ENCODE assay signal across 8 cellular contexts in genomic region chr16:66515543-66516171, GRCh38. TPM values are rescaled to one million over a fixed set of nuclear protein-coding genes. Genes with fewer than 3 reads are reported as not detected.
DNase-seq lines count a peak whose midpoint lies in the region; ATAC-seq, FAIRE-seq and TF ChIP-seq lines count a peak whose summit lies in the region.

No MANE protein-coding gene starts in this region.

- no peaks in the 10 kb centered on the region for H4K20me1 ChIP-seq in BLaER1 treated with 17β-estradiol and CSF1 and Interleukin-3, amounts not matched to agents 10 nM and 100 nM
- no peaks in the 10 kb centered on the region for H4K20me1 ChIP-seq in keratinocyte (ENCODE audit: control insufficient read depth, extremely low read depth, insufficient read depth, low read length)

- peak overlapping the region; percentile 68 to 100 (median 99) for H3K27ac ChIP-seq in BLaER1 treated with 17β-estradiol and CSF1 and Interleukin-3, amounts not matched to agents 10 nM and 100 nM
- no peak overlapping the region for H3K27ac ChIP-seq in keratinocyte (ENCODE audit: control insufficient read depth, insufficient read depth, low read length)
- peak overlapping the region; percentile 98 for H3K27ac ChIP-seq in temporal lobe (ENCODE audit: low read depth, low read length)

- H2AFZ ChIP-seq in keratinocyte (ENCODE audit: control insufficient read depth, low read length) = no peak overlapping the region

- no peaks in the 10 kb centered on the region for H3K79me2 ChIP-seq in keratinocyte (ENCODE audit: control insufficient read depth, insufficient read depth, low read length)

- no peaks in the 10 kb centered on the region for H3K27me3 Mint-ChIP-seq in activated naive CD8-positive, alpha-beta T cell treated with anti-CD3 and anti-CD28 coated beads for 36 hours

- H3K36me3 ChIP-seq in BLaER1 treated with 17β-estradiol and CSF1 and Interleukin-3, amounts not matched to agents 10 nM and 100 nM = peaks cover 0 to 28% (median 0%) of the 10 kb centered on the region in 11 experiments; a peak in 8 of 22 replicates
- H3K36me3 ChIP-seq in keratinocyte (ENCODE audit: control insufficient read depth in 2 of 2, extremely low read depth in 1 of 2, insufficient read depth in 2 of 2, low read length in 2 of 2) = peaks cover 0 to 5% of the 10 kb centered on the region in 2 experiments

- H3K4me3 Mint-ChIP-seq in activated naive CD8-positive, alpha-beta T cell treated with anti-CD3 and anti-CD28 coated beads for 36 hours = no peak overlapping the region

- H3K9ac ChIP-seq in BLaER1 treated with 17β-estradiol and CSF1 and Interleukin-3, amounts not matched to agents 10 nM and 100 nM = peak overlapping the region; percentile 72 to 98 (median 95)
- H3K9ac ChIP-seq in keratinocyte (ENCODE audit: control insufficient read depth, extremely low read depth, insufficient read depth, low read length) = no peak overlapping the region

- ATAC-seq in HG02981 (IDR thresholded peaks at IDR 0.05; ENCODE audit: unreplicated experiment) = no peak
- no peak for ATAC-seq in GM21619 (IDR thresholded peaks at IDR 0.05; ENCODE audit: unreplicated experiment)

- no peak for TF ChIP-seq POLR2A in GM12892 (IDR thresholded peaks at IDR 0.05; ENCODE audit: low read depth, low read length)

- FAIRE-seq in keratinocyte (lab: Jason Lieb, UNC) = no peak
- FAIRE-seq in GM12892 (lab: Jason Lieb, UNC) = no peak

- peak overlapping the region; percentile 68 to 98 (median 94) for H3K4me2 ChIP-seq in BLaER1 treated with 17β-estradiol and CSF1 and Interleukin-3, amounts not matched to agents 10 nM and 100 nM
- no peak overlapping the region for H3K4me2 ChIP-seq in keratinocyte (ENCODE audit: control insufficient read depth, extremely low read depth, insufficient read depth, low read depth, low read length)

- H3K9me1 ChIP-seq in keratinocyte (ENCODE audit: control insufficient read depth, extremely low read depth, insufficient read depth, low read length) = no peaks in the 10 kb centered on the region

- DNase-seq in HT1080 (ENCODE audit: low read depth) (peak; percentile 25), keratinocyte (ENCODE audit: low read depth, low spot score) (no peak), GM12892 (ENCODE audit: insufficient read length) (no peak)
- DNase-seq in activated naive CD8-positive, alpha-beta T cell treated with anti-CD3 and anti-CD28 coated beads for 36 hours = no peak

- peaks cover 43% of the 10 kb centered on the region for H3K4me1 Mint-ChIP-seq in activated naive CD8-positive, alpha-beta T cell treated with anti-CD3 and anti-CD28 coated beads for 36 hours

- H3K9me3 ChIP-seq in BLaER1 treated with 17β-estradiol and CSF1 and Interleukin-3, amounts not matched to agents 10 nM and 100 nM (replicated peaks in 1 of 11) = no peaks in the 10 kb centered on the region
- H3K9me3 ChIP-seq in keratinocyte (ENCODE audit: control insufficient read depth, low read depth, low read length) = no peaks in the 10 kb centered on the region

- H3K27me3 ChIP-seq in BLaER1 treated with 17β-estradiol and CSF1 and Interleukin-3, amounts not matched to agents 10 nM and 100 nM = no peaks in the 10 kb centered on the region
- no peaks in the 10 kb centered on the region for H3K27me3 ChIP-seq in keratinocyte (ENCODE audit: control insufficient read depth, extremely low read depth, insufficient read depth, low read length)

- dilution Hi-C loops in keratinocyte (cut with MboI; ENCODE audit: extremely low pct_ligation_motif_present, low sequenced_read_pairs) = no loop called here

- peak overlapping the region; percentile 93 for H3K27ac Mint-ChIP-seq in activated naive CD8-positive, alpha-beta T cell treated with anti-CD3 and anti-CD28 coated beads for 36 hours

- no peaks in the 10 kb centered on the region for H3K36me3 Mint-ChIP-seq in activated naive CD8-positive, alpha-beta T cell treated with anti-CD3 and anti-CD28 coated beads for 36 hours

- no peaks in the 10 kb centered on the region for H3K9me3 Mint-ChIP-seq in activated naive CD8-positive, alpha-beta T cell treated with anti-CD3 and anti-CD28 coated beads for 36 hours

- peaks cover 77 to 97% (median 90%) of the 10 kb centered on the region in 10 experiments for H3K4me1 ChIP-seq in BLaER1 treated with 17β-estradiol and CSF1 and Interleukin-3, amounts not matched to agents 10 nM and 100 nM
- peaks cover 57% of the 10 kb centered on the region for H3K4me1 ChIP-seq in keratinocyte (ENCODE audit: control insufficient read depth, extremely low read depth, insufficient read depth, low read length)

- no peak overlapping the region for H3K4me3 ChIP-seq in BLaER1 treated with 17β-estradiol and CSF1 and Interleukin-3, amounts not matched to agents 10 nM and 100 nM
- H3K4me3 ChIP-seq in keratinocyte (ENCODE audit: control insufficient read depth in 2 of 3, extremely low read depth in 1 of 3, insufficient read depth in 2 of 3, low read depth in 1 of 3, low read length in 3 of 3) = no peak overlapping the region

- peak; percentile 49 to 71 (median 54) for TF ChIP-seq CTCF in keratinocyte (optimal IDR thresholded peaks at IDR 0.05 in 1 of 3, IDR thresholded peaks at IDR 0.05 in 1 of 3, conservative IDR thresholded peaks at IDR 0.05 in 1 of 3; ENCODE audit: extremely low read depth in 1 of 3, insufficient read depth in 2 of 3, low read length in 3 of 3)

RNA-seq across cellular contexts. Expression of gene TK2, which starts 34.3 kb away (rescaled TPM):
- total RNA-seq in HT1080 (2014; rRNA removed; shearing (Covaris generic)) = 9.7 and 10.5 TPM in 2 replicates
- 9.6 and 11.2 TPM in 2 replicates for polyA plus RNA-seq in HT1080 (2015; cell fraction: cytosol; rRNA removed)
- polyA plus RNA-seq in HT1080 (2015; cell fraction: nucleus; rRNA removed) = 12.3 and 13.5 TPM in 2 replicates
- 1 to 10 TPM; 5.6 to 6.9 TPM for total RNA-seq in activated naive CD8-positive, alpha-beta T cell treated with anti-CD3 and anti-CD28 coated beads for 36 hours
- polyA plus RNA-seq in keratinocyte = 19.7 to 26.3 TPM (median 22.4 TPM) in 3 replicates
- polyA plus RNA-seq in keratinocyte (2011; ENCODE audit: low read depth) = 31.6 TPM
- 23.0 and 24.8 TPM in 2 replicates for polyA plus RNA-seq in keratinocyte (2011; cell fraction: cytosol; rRNA removed)
- 29.8 and 36.3 TPM in 2 replicates for polyA plus RNA-seq in keratinocyte (2011; cell fraction: nucleus; rRNA removed)
- polyA plus RNA-seq in keratinocyte (2012; ENCODE audit: low replicate concordance) = 12.9 and 18.8 TPM in 2 replicates
- polyA minus RNA-seq in keratinocyte = 22.8 to 59.0 TPM (median 58.9 TPM) in 3 replicates
- 23.4 TPM for polyA minus RNA-seq in keratinocyte (2011; cell fraction: cytosol; rRNA and poly(A)+ RNA removed)
- 12.1 and 17.3 TPM in 2 replicates for polyA minus RNA-seq in keratinocyte (2011; cell fraction: nucleus; rRNA and poly(A)+ RNA removed)
- total RNA-seq in temporal lobe = 24.1 TPM
- polyA plus RNA-seq in GM12892 (2012; ENCODE audit: missing spikeins) = 4.1 TPM

RNA-seq across cellular contexts. Expression of gene CKLF, which starts 36.7 kb away (rescaled TPM):
- 78.1 and 100 TPM in 2 replicates for total RNA-seq in HT1080 (2014; rRNA removed; shearing (Covaris generic))
- 67.9 and 79.1 TPM in 2 replicates for polyA plus RNA-seq in HT1080 (2015; cell fraction: cytosol; rRNA removed)
- polyA plus RNA-seq in HT1080 (2015; cell fraction: nucleus; rRNA removed) = 21.3 and 24.0 TPM in 2 replicates
- 100 to 1,000 TPM in 1 of 2 experiments, 10 to 100 TPM in 1; 93.0 to 103 TPM for total RNA-seq in activated naive CD8-positive, alpha-beta T cell treated with anti-CD3 and anti-CD28 coated beads for 36 hours
- polyA plus RNA-seq in keratinocyte = 34.7 to 40.3 TPM (median 38.0 TPM) in 3 replicates
- not detected for polyA plus RNA-seq in keratinocyte (2011; ENCODE audit: low read depth)
- polyA plus RNA-seq in keratinocyte (2011; cell fraction: cytosol; rRNA removed) = 33.9 and 39.4 TPM in 2 replicates
- polyA plus RNA-seq in keratinocyte (2011; cell fraction: nucleus; rRNA removed) = 16.9 and 18.1 TPM in 2 replicates
- 11.9 and 38.6 TPM in 2 replicates for polyA plus RNA-seq in keratinocyte (2012; ENCODE audit: low replicate concordance)
- 11.2 to 17.1 TPM (median 12.5 TPM) in 3 replicates for polyA minus RNA-seq in keratinocyte
- 33.2 TPM for polyA minus RNA-seq in keratinocyte (2011; cell fraction: cytosol; rRNA and poly(A)+ RNA removed)
- polyA minus RNA-seq in keratinocyte (2011; cell fraction: nucleus; rRNA and poly(A)+ RNA removed) = 5.6 and 8.8 TPM in 2 replicates
- 27.8 TPM for total RNA-seq in temporal lobe
- 81.1 TPM for polyA plus RNA-seq in GM12892 (2012; ENCODE audit: missing spikeins)

RNA-seq across cellular contexts. Expression of gene CMTM1, which starts 50.6 kb away (rescaled TPM):
- 6.5 and 8.7 TPM in 2 replicates for total RNA-seq in HT1080 (2014; rRNA removed; shearing (Covaris generic))
- polyA plus RNA-seq in HT1080 (2015; cell fraction: cytosol; rRNA removed) = 0.78 and 2.0 TPM in 2 replicates
- polyA plus RNA-seq in HT1080 (2015; cell fraction: nucleus; rRNA removed) = 1.5 and 2.8 TPM in 2 replicates
- 1 to 10 TPM; 2.8 to 5.9 TPM for total RNA-seq in activated naive CD8-positive, alpha-beta T cell treated with anti-CD3 and anti-CD28 coated beads for 36 hours
- 0.23 to 0.85 TPM (median 0.24 TPM) in 3 replicates for polyA plus RNA-seq in keratinocyte
- not detected for polyA plus RNA-seq in keratinocyte (2011; ENCODE audit: low read depth)
- 0.09 and 0.64 TPM in 2 replicates for polyA plus RNA-seq in keratinocyte (2011; cell fraction: cytosol; rRNA removed)
- polyA plus RNA-seq in keratinocyte (2011; cell fraction: nucleus; rRNA removed) = 0.36 and 0.44 TPM in 2 replicates
- 0.33 and 0.37 TPM in 2 replicates for polyA plus RNA-seq in keratinocyte (2012; ENCODE audit: low replicate concordance)
- 0.33 TPM in 1 of 3 replicates, not detected in the others for polyA minus RNA-seq in keratinocyte
- polyA minus RNA-seq in keratinocyte (2011; cell fraction: cytosol; rRNA and poly(A)+ RNA removed) = 3.1 TPM
- polyA minus RNA-seq in keratinocyte (2011; cell fraction: nucleus; rRNA and poly(A)+ RNA removed) = 0.84 and 0.93 TPM in 2 replicates
- total RNA-seq in temporal lobe = 3.2 TPM
- 1.0 TPM for polyA plus RNA-seq in GM12892 (2012; ENCODE audit: missing spikeins)
